ENCODE assay signal across 8 cellular contexts in the genomic region with DNA sequence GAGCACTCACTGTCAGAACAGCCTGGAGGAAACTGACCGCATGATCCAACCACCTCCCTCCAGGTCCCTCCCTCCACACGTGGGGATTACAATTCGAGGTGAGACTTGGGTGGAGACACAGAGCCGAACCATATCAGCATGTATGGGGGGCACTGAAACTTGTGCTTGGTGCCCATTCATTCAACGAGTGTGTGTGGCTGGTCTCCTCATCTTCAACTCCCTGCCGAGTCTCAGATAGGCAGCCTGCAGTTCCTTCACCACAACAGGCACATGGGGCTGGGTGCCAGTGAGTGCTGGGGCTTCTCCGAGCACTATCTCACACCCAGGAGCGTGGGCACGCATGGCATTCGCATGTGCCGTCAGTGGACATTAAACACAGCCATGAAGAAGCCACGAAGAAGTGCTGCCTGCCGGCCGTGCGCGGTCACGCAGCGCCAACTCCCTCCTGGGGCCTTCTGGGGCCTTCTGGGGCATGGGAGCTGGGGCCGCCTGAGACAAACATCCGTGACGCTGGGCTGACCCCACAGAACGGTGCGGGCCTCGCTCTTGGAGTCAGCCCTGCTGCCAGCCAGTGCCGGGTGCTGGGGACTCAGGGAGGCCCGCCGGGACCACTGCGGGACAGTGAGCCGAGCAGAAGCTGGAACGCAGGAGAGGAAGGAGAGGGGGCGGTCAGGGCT. TPM values are rescaled to one million over a fixed set of nuclear protein-coding genes. Genes with fewer than 3 reads are reported as not detected.
A peak's percentile ranks its signal among the peaks of the same experiment; 100 is the strongest.
DNase-seq lines count a peak whose midpoint lies in the region; ATAC-seq and TF ChIP-seq lines count a peak whose summit lies in the region.

No MANE protein-coding gene starts in this region.

- peaks cover 3 to 37% (median 24%) of the 10 kb centered on the region in 12 donors for H3K4me1 ChIP-seq in heart left ventricle
- H3K4me1 ChIP-seq in RWPE2 (ENCODE audit: insufficient read depth, poor library complexity, severe bottlenecking): no peaks in the 10 kb centered on the region

- peak overlapping the region; percentile 65 to 98 (median 89) for H3K27ac ChIP-seq in heart left ventricle
- peak overlapping the region; percentile 48 for H3K27ac ChIP-seq in RWPE2 (ENCODE audit: poor library complexity, severe bottlenecking)

- WGBS in heart left ventricle, 4 donors: 48 to 52% (median 49%) methylated on average over 10 to 31 of the region's 31 CpGs

- H3K27me3 ChIP-seq in heart left ventricle (peaks cover 0 to 8% (median 2%) of the 10 kb centered on the region in 9 donors), RWPE2 (ENCODE audit: insufficient read depth, poor library complexity, severe bottlenecking) (peaks cover 8% of the 10 kb centered on the region)

- ATAC-seq in heart left ventricle: peak in 1 of 4 donors; percentile 0
- ATAC-seq in RWPE2 (ENCODE audit: low read depth): no peak
- no peak for ATAC-seq in activated CD4-positive, CD25-positive, alpha-beta regulatory T cell treated with anti-CD3 and anti-CD28 coated beads, Interleukin-2, amount 50 U/mL, for 24 hours
- ATAC-seq in GM19328 (IDR thresholded peaks at IDR 0.05; ENCODE audit: unreplicated experiment): no peak

- H3K36me3 ChIP-seq in heart left ventricle (peaks cover 0 to 25% (median 19%) of the 10 kb centered on the region in 9 donors), RWPE2 (ENCODE audit: low read depth) (peaks cover 27% of the 10 kb centered on the region)

- intact Hi-C loops in heart left ventricle (cut with DNase I): loop anchor here in 1 of 10 donors (5.0 to 10.0 kb wide), 2 partner anchors 80 to 207 kb away; partner anchors contain the start of genes ABHD16B, LIME1, SLC2A4RG and TPD52L2
- intact Hi-C loops in cardiac septum (cut with DNase I): no loop called here

- H3K4me3 ChIP-seq in heart left ventricle (peak overlapping the region in 11 of 12 donors; percentile 61 to 91 (median 80)), RWPE2 (ENCODE audit: severe bottlenecking) (peak overlapping the region; percentile 75), fibroblast of the aortic adventitia (ENCODE audit: low read depth, low read length) (peak overlapping the region; percentile 87), skeletal muscle cell (ENCODE audit: low read depth, low read length) (peak overlapping the region; percentile 73)

- DNase-seq in heart left ventricle (no peak), cardiac septum (ENCODE audit: low spot score) (no peak), RWPE2 (ENCODE audit: low spot score) (no peak), fibroblast of the aortic adventitia (ENCODE audit: low read depth) (no peak), skeletal muscle cell (ENCODE audit: low read depth) (no peak), midbrain (lab: John Stamatoyannopoulos, UW) (no peak)

- no peak for TF ChIP-seq CTCF in heart left ventricle (IDR thresholded peaks at IDR 0.05)
- no peak for TF ChIP-seq CTCF in RWPE2 (IDR thresholded peaks at IDR 0.05; ENCODE audit: poor library complexity, severe bottlenecking)
- TF ChIP-seq CTCF in fibroblast of the aortic adventitia (IDR thresholded peaks at IDR 0.05; ENCODE audit: insufficient read depth, low read length): no peak

- TF ChIP-seq POLR2A in heart left ventricle (IDR thresholded peaks at IDR 0.05): no peak

- H3K9me3 ChIP-seq in heart left ventricle (no peaks in the 10 kb centered on the region), RWPE2 (ENCODE audit: severe bottlenecking) (no peaks in the 10 kb centered on the region)

RNA-seq across cellular contexts. Expression of gene RTEL1, which starts 0.7 kb away (rescaled TPM):
- total RNA-seq in heart left ventricle (10 to 100 TPM in 5 of 9 donors, 1 to 10 TPM in 4; 3.0 to 17.8 (median 10.1) TPM), cardiac septum (10.5 TPM), fibroblast of the aortic adventitia (ENCODE audit: low replicate concordance) (17.3 and 23.4 TPM in 2 replicates)
- 1 to 10 TPM; 5.9 to 7.1 TPM for polyA plus RNA-seq in heart left ventricle

RNA-seq across cellular contexts. Expression of gene STMN3, which starts 4.2 kb away (rescaled TPM):
- total RNA-seq in heart left ventricle (10 to 100 TPM in 2 of 9 donors, 1 to 10 TPM in 7; 2.9 to 15.6 (median 4.7) TPM), cardiac septum (8.8 TPM), fibroblast of the aortic adventitia (ENCODE audit: low replicate concordance) (9.3 and 12.1 TPM in 2 replicates)
- polyA plus RNA-seq in heart left ventricle: 1 to 10 TPM; 5.2 to 6.7 TPM

RNA-seq across cellular contexts. Expression of gene GMEB2, which starts 30.5 kb away (rescaled TPM):
- total RNA-seq in heart left ventricle: 10 to 100 TPM in 1 of 9 donors, 1 to 10 TPM in 8; 4.3 to 10.0 (median 5.9) TPM
- 1 to 10 TPM; 6.3 to 8.6 TPM for polyA plus RNA-seq in heart left ventricle
- 6.8 TPM for total RNA-seq in cardiac septum
- 3.4 and 7.4 TPM in 2 replicates for total RNA-seq in fibroblast of the aortic adventitia (ENCODE audit: low replicate concordance)

RNA-seq across cellular contexts. Expression of gene TNFRSF6B, which starts 39.1 kb away (rescaled TPM):
- total RNA-seq in heart left ventricle (1 to 10 TPM in 4 of 9 donors, under 1 TPM in 4, not detected in 1; 0.42 to 5.7 (median 0.92) TPM), cardiac septum (not detected), fibroblast of the aortic adventitia (ENCODE audit: low replicate concordance) (0.36 TPM in 1 of 2 replicates, not detected in the other)
- polyA plus RNA-seq in heart left ventricle: 1 to 10 TPM; 2.9 to 6.4 TPM

RNA-seq across cellular contexts. Expression of gene ARFRP1, which starts 50.4 kb away (rescaled TPM):
- total RNA-seq in heart left ventricle (10 to 100 TPM; 27.3 to 47.8 (median 33.8) TPM), cardiac septum (40.3 TPM), fibroblast of the aortic adventitia (ENCODE audit: low replicate concordance) (25.7 and 30.6 TPM in 2 replicates)
- polyA plus RNA-seq in heart left ventricle: 10 to 100 TPM; 35.9 to 38.0 TPM
